In the genomic region with DNA sequence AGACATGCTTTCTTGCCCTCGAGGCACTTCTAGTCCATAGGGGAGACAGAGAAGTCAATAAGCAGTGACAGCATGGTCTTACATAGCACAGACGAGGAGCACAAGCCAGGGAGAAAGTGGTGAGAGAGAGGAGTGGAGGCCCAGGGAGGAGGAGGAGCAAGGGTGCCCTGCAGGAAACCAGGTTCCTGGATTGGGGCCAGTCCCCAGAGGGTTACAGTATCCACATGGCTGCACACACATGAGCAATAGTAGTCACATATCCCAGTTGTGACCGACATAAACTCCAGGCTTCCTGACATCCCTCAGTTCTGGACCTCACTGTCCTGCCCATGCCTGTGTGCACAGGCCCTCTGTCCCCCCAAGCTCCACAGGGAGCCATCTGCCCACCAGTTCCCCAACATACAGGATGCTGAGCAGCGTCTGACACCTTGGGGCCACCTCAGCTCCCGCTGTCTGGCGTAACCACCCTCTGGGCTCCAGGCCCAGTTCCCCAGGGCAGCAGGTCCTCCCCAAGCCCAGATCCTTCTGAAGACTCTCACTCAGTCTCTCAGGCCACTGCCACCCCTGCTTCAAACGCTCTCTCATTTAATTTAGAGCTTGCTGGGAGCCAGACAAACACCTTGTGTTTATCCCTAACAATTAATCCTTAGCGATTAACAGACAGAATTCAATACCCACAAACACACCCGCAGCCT, we compare ENCODE assay signal across 21 cellular contexts. TPM values are rescaled to one million over a fixed set of nuclear protein-coding genes. Genes with fewer than 3 reads are reported as not detected.
DNase-seq lines count a peak whose midpoint lies in the region; ATAC-seq, FAIRE-seq and TF ChIP-seq lines count a peak whose summit lies in the region.
"Had no signal": no experiment of that assay in that cellular context is flagged by ENCODE, and none has a peak within 500 bp of the region (broad histone marks: within the 10 kb centered on the region; RNA-seq: fewer than 3 reads in every experiment).

No MANE protein-coding gene starts in this region.

- no peaks in the 10 kb centered on the region for H3K4me1 Mint-ChIP-seq in activated CD4-positive, alpha-beta memory T cell treated with anti-CD3 and anti-CD28 coated beads for 36 hours (ENCODE audit: low read depth)
- peaks cover 2% of the 10 kb centered on the region for H3K4me1 Mint-ChIP-seq in activated CD4-positive, alpha-beta memory T cell treated with anti-CD3 and anti-CD28 coated beads, Interleukin-2, amount 10 ng/mL, durations not matched to agents 7 days and 5 days

- 8% methylated on average over 9 of the region's 9 CpGs for WGBS in GM12878 (ENCODE audit: insufficient coverage, insufficient replicate concordance, low lambda C conversion rate, missing lambda C conversion rate)
- 54 to 57% methylated on average over 9 of the region's 9 CpGs for WGBS in lower leg skin, 2 donors

- TF ChIP-seq POLR2A in GM12878 (IDR thresholded peaks at IDR 0.05; ENCODE audit: low read depth, low read length) (no peak), lower leg skin (IDR thresholded peaks at IDR 0.05) (no peak)

- H3K4me3 ChIP-seq in GM12878 (no peak overlapping the region), lower leg skin (ENCODE audit: low read depth, poor library complexity, severe bottlenecking) (no peak overlapping the region)
- H3K4me3 ChIP-seq: gastroesophageal sphincter, Peyer's patch had no signal

- H3K27ac ChIP-seq in GM12878 (ENCODE audit: control insufficient read depth, insufficient read depth), result no peak overlapping the region
- peak overlapping the region; percentile 71 for H3K27ac ChIP-seq in substantia nigra (ENCODE audit: low read depth, low read length, poor library complexity, severe bottlenecking)
- H3K27ac ChIP-seq: gastroesophageal sphincter, Peyer's patch had no signal

- intact Hi-C loops in activated CD4-positive, alpha-beta memory T cell treated with anti-CD3 and anti-CD28 coated beads for 36 hours (cut with micrococcal nuclease), result no loop called here
- intact Hi-C loops in GM12878 (cut with micrococcal nuclease; ENCODE audit: unreplicated experiment) (no loop called here), lower leg skin (cut with DNase I; ENCODE audit: low total_unique reads) (no loop called here)

- no peak overlapping the region for H3K4me3 Mint-ChIP-seq in activated CD4-positive, alpha-beta memory T cell treated with anti-CD3 and anti-CD28 coated beads for 36 hours
- no peak overlapping the region for H3K4me3 Mint-ChIP-seq in activated CD4-positive, alpha-beta memory T cell treated with anti-CD3 and anti-CD28 coated beads, Interleukin-2, amount 10 ng/mL, durations not matched to agents 7 days and 5 days
- H3K4me3 Mint-ChIP-seq: activated CD4-positive, alpha-beta T cell treated with anti-CD3 and anti-CD28 coated beads, Interleukin-2, amount 10 ng/mL, durations not matched to agents 7 days and 5 days; T-helper 17 cell had no signal

- no peak overlapping the region for H3K9ac ChIP-seq in GM12878 (ENCODE audit: control insufficient read depth, insufficient read depth, low read length)

- H3K79me2 ChIP-seq in GM12878 (ENCODE audit: control insufficient read depth, insufficient read depth, low read length), result no peaks in the 10 kb centered on the region

- H2AFZ ChIP-seq in GM12878 (ENCODE audit: control insufficient read depth, low read depth, low read length), result no peak overlapping the region

- no peak for FAIRE-seq in GM12878 (lab: Jason Lieb, UNC)
- FAIRE-seq: HTR-8/SVneo, urothelium cell line had no signal

- TF ChIP-seq CTCF in GM12878 (IDR thresholded peaks at IDR 0.05 in 2 of 3, conservative IDR thresholded peaks at IDR 0.05 in 1 of 3; ENCODE audit: control insufficient read depth in 2 of 3, extremely low read depth in 1 of 3, insufficient read depth in 1 of 3, low read depth in 3 of 3, low read length in 3 of 3) (no peak), lower leg skin (IDR thresholded peaks at IDR 0.05) (no peak)

- no peaks in the 10 kb centered on the region for H3K4me1 ChIP-seq in GM12878 (ENCODE audit: control insufficient read depth, insufficient read depth, low read length)
- H3K4me1 ChIP-seq: gastroesophageal sphincter, Peyer's patch had no signal

- ATAC-seq in GM12878 (peak; percentile 25; the same call in 2 of the 3 replicates), GM19455 (IDR thresholded peaks at IDR 0.05; ENCODE audit: unreplicated experiment) (no peak)
- ATAC-seq: gastroesophageal sphincter, T-helper 17 cell had no signal

- no peak overlapping the region for H3K4me2 ChIP-seq in GM12878 (ENCODE audit: control insufficient read depth, insufficient read depth)

- in situ Hi-C loops in GM12878 (cut with MboI), result no loop called here

- no peak for TF ChIP-seq EP300 in GM12878 (IDR thresholded peaks at IDR 0.05; ENCODE audit: borderline replicate concordance in 1 of 2, control insufficient read depth in 1 of 2, low read depth in 2 of 2, low read length in 2 of 2)

- no peaks in the 10 kb centered on the region; the same call in 2 of the 3 replicates for H3K9me3 ChIP-seq in GM12878 (replicated peaks; ENCODE audit: control insufficient read depth, insufficient read depth, low read length)
- H3K9me3 ChIP-seq: Peyer's patch had no signal

- no peak overlapping the region for H3K27ac Mint-ChIP-seq in activated CD4-positive, alpha-beta memory T cell treated with anti-CD3 and anti-CD28 coated beads for 36 hours
- no peak overlapping the region for H3K27ac Mint-ChIP-seq in activated CD4-positive, alpha-beta memory T cell treated with anti-CD3 and anti-CD28 coated beads, Interleukin-2, amount 10 ng/mL, durations not matched to agents 7 days and 5 days
- H3K27ac Mint-ChIP-seq: activated CD4-positive, alpha-beta T cell treated with anti-CD3 and anti-CD28 coated beads, Interleukin-2, amount 10 ng/mL, durations not matched to agents 7 days and 5 days; T-helper 17 cell had no signal

- DNase-seq in activated CD4-positive, alpha-beta memory T cell treated with anti-CD3 and anti-CD28 coated beads for 36 hours, result peak; percentile 10
- no peak for DNase-seq in activated CD4-positive, alpha-beta memory T cell treated with anti-CD3 and anti-CD28 coated beads, Interleukin-2, amount 10 ng/mL, durations not matched to agents 7 days and 5 days
- peak; percentile 33 for DNase-seq in NCI-H146 treated with DMSO at 0.1 percent for 48 hours (lab: John Stamatoyannopoulos, UW; ENCODE audit: unreplicated experiment)
- DNase-seq in GM12878 (ENCODE audit: low read depth, low spot score), result no peak
- no peak for DNase-seq in substantia nigra (lab: John Stamatoyannopoulos, UW)
- no peak for DNase-seq in lower leg skin (ENCODE audit: low spot score in 2 of 2)
- DNase-seq in activated T-cell treated with anti-CD3 and anti-CD28 coated beads, Interleukin-2, amount 50 U/mL, for 48 hours, result no peak
- DNase-seq: activated CD4-positive, alpha-beta T cell treated with anti-CD3 and anti-CD28 coated beads, Interleukin-2, amount 10 ng/mL, durations not matched to agents 7 days and 5 days; activated gamma-delta T cell; EL; H7; NCI-H1436 treated with DMSO at 0.1 percent for 48 hours; Peyer's patch; stimulated activated CD8-positive, alpha-beta memory T cell treated with anti-CD3 and anti-CD28 coated beads, Interleukin-4, amount 100 ng/mL, for 48 hours; T-helper 17 cell had no signal

- H3K9me3 Mint-ChIP-seq in activated CD4-positive, alpha-beta memory T cell treated with anti-CD3 and anti-CD28 coated beads for 36 hours, result no peaks in the 10 kb centered on the region
- no peaks in the 10 kb centered on the region for H3K9me3 Mint-ChIP-seq in activated CD4-positive, alpha-beta memory T cell treated with anti-CD3 and anti-CD28 coated beads, Interleukin-2, amount 10 ng/mL, durations not matched to agents 7 days and 5 days
- H3K9me3 Mint-ChIP-seq: activated CD4-positive, alpha-beta T cell treated with anti-CD3 and anti-CD28 coated beads, Interleukin-2, amount 10 ng/mL, durations not matched to agents 7 days and 5 days had no signal

- no peak for TF ChIP-seq RAD21 in GM12878 (IDR thresholded peaks at IDR 0.05; ENCODE audit: insufficient read depth, low read depth, low read length)

- H3K27me3 Mint-ChIP-seq in activated CD4-positive, alpha-beta memory T cell treated with anti-CD3 and anti-CD28 coated beads for 36 hours, result peaks cover 24% of the 10 kb centered on the region
- H3K27me3 Mint-ChIP-seq in activated CD4-positive, alpha-beta memory T cell treated with anti-CD3 and anti-CD28 coated beads, Interleukin-2, amount 10 ng/mL, durations not matched to agents 7 days and 5 days, result peaks cover 18% of the 10 kb centered on the region

- H3K27me3 ChIP-seq in GM12878 (replicated peaks in 1 of 2; ENCODE audit: control insufficient read depth in 2 of 2, insufficient read depth in 2 of 2, low read length in 1 of 2), result peaks cover 0 to 2% of the 10 kb centered on the region in 2 experiments; a peak in 3 of 4 replicates
- H3K27me3 ChIP-seq: Peyer's patch had no signal

- H3K36me3 ChIP-seq in GM12878 (ENCODE audit: control insufficient read depth in 2 of 2, insufficient read depth in 2 of 2, low read length in 1 of 2), result no peaks in the 10 kb centered on the region
- H3K36me3 ChIP-seq: Peyer's patch had no signal

- SMC1A ChIA-PET in GM12878 (lab: Charles Lee; ENCODE audit: uncharacterized antibody, unreplicated experiment), result interaction anchor here (0.6 kb wide), 1 partner anchor 250 kb away, joined by 3 read pairs; no protein-coding TSS in a partner anchor

- POLR2A ChIA-PET in activated CD4-positive, alpha-beta memory T cell treated with anti-CD3 and anti-CD28 coated beads for 36 hours (lab: Charles Lee), result no interaction called here
- POLR2A ChIA-PET in activated CD4-positive, alpha-beta memory T cell treated with anti-CD3 and anti-CD28 coated beads, Interleukin-2, amount 10 ng/mL, durations not matched to agents 7 days and 5 days (lab: Charles Lee), result no interaction called here
- POLR2A ChIA-PET in GM12878 (lab: Charles Lee), result no interaction called here

- H4K20me1 ChIP-seq in GM12878 (ENCODE audit: control insufficient read depth, insufficient read depth), result no peaks in the 10 kb centered on the region

- no TSS peak for BruUV-seq in GM12878 (replicated peaks; lab: Mats Ljungman, UMichigan)

- CTCF ChIA-PET in activated CD4-positive, alpha-beta memory T cell treated with anti-CD3 and anti-CD28 coated beads for 36 hours (lab: Charles Lee), result no interaction called here
- CTCF ChIA-PET in activated CD4-positive, alpha-beta memory T cell treated with anti-CD3 and anti-CD28 coated beads, Interleukin-2, amount 10 ng/mL, durations not matched to agents 7 days and 5 days (lab: Charles Lee), result no interaction called here
- CTCF ChIA-PET in GM12878 (lab: Yijun Ruan, JAX), result interaction anchor here (1.1 to 1.7 kb wide), 3 partner anchors 122 to 317 kb away, joined by 3 to 4 read pairs (median 4); no protein-coding TSS in a partner anchor

- RAD21 ChIA-PET in GM12878 (lab: Charles Lee; ENCODE audit: unreplicated experiment), result no interaction called here

- no peaks in the 10 kb centered on the region for H3K36me3 Mint-ChIP-seq in activated CD4-positive, alpha-beta memory T cell treated with anti-CD3 and anti-CD28 coated beads for 36 hours
- no peaks in the 10 kb centered on the region for H3K36me3 Mint-ChIP-seq in activated CD4-positive, alpha-beta memory T cell treated with anti-CD3 and anti-CD28 coated beads, Interleukin-2, amount 10 ng/mL, durations not matched to agents 7 days and 5 days (ENCODE audit: low read depth)

RNA-seq across cellular contexts. Expression of gene DSCAML1, which starts 53.7 kb away (rescaled TPM):
- under 1 TPM; 0.29 to 0.67 TPM for total RNA-seq in activated CD4-positive, alpha-beta memory T cell treated with anti-CD3 and anti-CD28 coated beads for 36 hours
- total RNA-seq in activated CD4-positive, alpha-beta memory T cell treated with anti-CD3 and anti-CD28 coated beads, Interleukin-2, amount 10 ng/mL, durations not matched to agents 7 days and 5 days, result under 1 TPM in 1 of 2 experiments, not detected in 1; 0.03 TPM
- total RNA-seq in GM12878 (2013; cell fraction: nucleolus; rRNA removed), result 0.48 and 1.6 TPM in 2 replicates
- total RNA-seq in GM12878 (2014; rRNA removed), result 0.06 and 0.11 TPM in 2 replicates
- total RNA-seq in GM12878 (2014; rRNA removed; fragmentation: Illumina TruSeq; extraction: Trizol), result 0.05 and 0.09 TPM in 2 replicates
- 0.13 TPM in 2 replicates for total RNA-seq in GM12878 (2021)
- polyA plus RNA-seq in GM12878 (2011; ENCODE audit: low read depth), result 0.03 TPM
- polyA plus RNA-seq in GM12878 (2011; rRNA removed), result 0.18 and 0.20 TPM in 2 replicates
- 0.39 and 0.47 TPM in 2 replicates for polyA plus RNA-seq in GM12878 (2011; cell fraction: cytosol; rRNA removed)
- polyA plus RNA-seq in GM12878 (2011; cell fraction: nucleus; rRNA removed), result 1.5 TPM in 2 replicates
- 0.15 and 0.39 TPM in 2 replicates for polyA plus RNA-seq in GM12878 (2012)
- 0.06 and 0.11 TPM in 2 replicates for polyA plus RNA-seq in GM12878 (2014; fragmentation: Illumina TruSeq; extraction: Trizol)
- under 1 TPM in 1 of 2 experiments, not detected in 1; 0.03 TPM for polyA plus RNA-seq in GM12878 (2014; fragmentation: Nextera tagmentation; extraction: Ambion mirVana)
- polyA plus RNA-seq in GM12878 (2014; rRNA removed), result 0.06 and 0.10 TPM in 2 replicates
- under 1 TPM; 0.03 TPM for polyA plus RNA-seq in GM12878 (2016; fragmentation: Nextera tagmentation; extraction: Ambion mirVana)
- 0.26 and 0.80 TPM in 2 replicates for polyA minus RNA-seq in GM12878 (2011; rRNA and poly(A)+ RNA removed)
- 0.27 TPM in 1 of 2 replicates, not detected in the other for polyA minus RNA-seq in GM12878 (2011; cell fraction: cytosol; rRNA and poly(A)+ RNA removed)
- polyA minus RNA-seq in GM12878 (2011; cell fraction: nucleus; rRNA and poly(A)+ RNA removed), result 2.3 and 3.7 TPM in 2 replicates
- total RNA-seq in lower leg skin, result under 1 TPM; 0.07 to 0.13 (median 0.08) TPM
- total RNA-seq: pulmonary artery endothelial cell had no signal
- polyA plus RNA-seq: AG04450 had no signal

Comparison
In these comparisons a context has a peak if more than half of its experiments do, and no peak if none do; other contexts are left out.
1. DNase-seq: peak in activated CD4-positive, alpha-beta memory T cell treated with anti-CD3 and anti-CD28 coated beads for 36 hours (single experiment) and NCI-H146 treated with DMSO at 0.1 percent for 48 hours (single experiment); none in activated CD4-positive, alpha-beta memory T cell treated with anti-CD3 and anti-CD28 coated beads, Interleukin-2, amount 10 ng/mL, durations not matched to agents 7 days and 5 days (single experiment), GM12878 (single experiment), substantia nigra (0 of 49), lower leg skin (0 of 2) and activated T-cell treated with anti-CD3 and anti-CD28 coated beads, Interleukin-2, amount 50 U/mL, for 48 hours (0 of 2).